16 cellular contexts compared by ENCODE assay signal in the genomic region with DNA sequence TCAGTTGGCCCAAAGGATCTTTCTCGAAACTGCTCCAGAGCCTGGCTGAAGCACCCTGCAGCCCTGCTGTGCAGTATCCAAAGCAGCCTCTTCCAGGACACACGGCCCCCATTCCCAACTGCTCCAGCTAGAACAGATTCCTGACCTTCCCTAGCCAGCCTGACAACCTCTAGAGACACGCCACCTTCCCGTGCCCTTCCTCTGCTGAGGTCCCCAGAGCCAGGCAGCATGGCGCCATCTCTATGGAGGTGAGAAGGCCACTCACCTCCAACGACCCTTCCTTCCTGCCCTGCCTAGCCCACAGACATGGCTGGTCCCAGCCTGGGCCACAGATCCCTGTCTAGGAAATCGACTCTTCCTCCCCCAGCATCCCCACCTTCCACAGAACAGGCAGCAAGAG. TPM values are rescaled to one million over a fixed set of nuclear protein-coding genes. Genes with fewer than 3 reads are reported as not detected.
"Had no signal": no experiment of that assay in that cellular context is flagged by ENCODE, and none has a peak within 500 bp of the region (broad histone marks: within the 10 kb centered on the region; RNA-seq: fewer than 3 reads in every experiment).

No MANE protein-coding gene starts in this region.

- H3K36me3 ChIP-seq: thyroid gland had no signal

- H3K4me3 Mint-ChIP-seq: natural killer cell had no signal

- H3K27ac ChIP-seq: coronary artery, heart left ventricle, thyroid gland had no signal

- H3K9me3 ChIP-seq: heart left ventricle, thyroid gland had no signal

- H3K27ac Mint-ChIP-seq: natural killer cell had no signal

- ATAC-seq: heart left ventricle, left lobe of liver, natural killer cell had no signal

- DNase-seq: central memory CD4-positive, alpha-beta T cell; effector CD4-positive, alpha-beta T cell; foreskin melanocyte; islet precursor cell; mammary epithelial cell; natural killer cell; small intestine; stimulated activated CD4-positive, alpha-beta T cell treated with anti-CD3 and anti-CD28 coated beads, Interleukin-12 subunit alpha, Interleukin-12 subunit beta, amount 100 ng/mL, for 4 hours; stimulated activated naive CD4-positive, alpha-beta T cell treated with Interleukin-2 at 50 U/mL for 16 hours; thyroid gland had no signal

- H3K36me3 Mint-ChIP-seq: natural killer cell had no signal

- H3K9me3 Mint-ChIP-seq: natural killer cell had no signal

- H3K4me3 ChIP-seq: coronary artery, heart left ventricle, thyroid gland had no signal

- H3K27me3 ChIP-seq: thyroid gland had no signal

RNA-seq across cellular contexts. Expression of gene PLIN1, which starts 27.0 kb away (rescaled TPM):
- total RNA-seq: dermis microvascular lymphatic vessel endothelial cell had no signal

RNA-seq across cellular contexts. Expression of gene WDR93, which starts 38.5 kb away (rescaled TPM):
- total RNA-seq: chondrocyte, dermis microvascular lymphatic vessel endothelial cell, left lobe of liver, myocyte had no signal
